20 cellular contexts compared by ENCODE assay signal in the genomic region with DNA sequence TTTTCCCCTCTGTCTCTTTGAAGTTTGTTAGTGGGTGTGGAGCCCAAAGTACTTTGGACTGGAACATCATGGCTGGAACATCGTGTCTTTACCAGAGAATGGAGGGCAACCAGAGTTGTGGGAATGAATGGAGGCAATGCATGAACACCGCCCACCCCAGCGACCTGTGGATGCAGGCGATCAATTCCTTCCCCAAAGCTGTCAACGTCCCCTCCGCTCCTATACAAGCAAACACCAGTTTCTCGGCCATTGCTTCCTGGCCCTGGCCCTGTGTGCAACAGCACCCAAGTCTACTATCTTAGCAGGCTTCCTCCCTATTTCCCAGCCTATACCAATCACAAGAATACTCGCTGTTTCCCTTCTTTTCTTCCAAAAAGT.
DNase-seq lines count a peak whose midpoint lies in the region; ATAC-seq, FAIRE-seq and TF ChIP-seq lines count a peak whose summit lies in the region.
"Had no signal": no experiment of that assay in that cellular context is flagged by ENCODE, and none has a peak within 500 bp of the region (broad histone marks: within the 10 kb centered on the region; RNA-seq: fewer than 3 reads in every experiment).

No MANE protein-coding gene starts in this region.

- H3K4me3 ChIP-seq in CD4-positive, CD25-positive, alpha-beta regulatory T cell (ENCODE audit: low read depth, low read length), result no peak overlapping the region
- no peak overlapping the region for H3K4me3 ChIP-seq in naive thymus-derived CD4-positive, alpha-beta T cell (ENCODE audit: low read length)
- H3K4me3 ChIP-seq: SJSA1 had no signal

- peaks cover 0 to 84% (median 50%) of the 10 kb centered on the region in 4 donors for H3K4me1 Mint-ChIP-seq in CD4-positive, CD25-positive, alpha-beta regulatory T cell
- H3K4me1 Mint-ChIP-seq in activated naive CD8-positive, alpha-beta T cell (ENCODE audit: low read depth), result peaks cover 86% of the 10 kb centered on the region
- H3K4me1 Mint-ChIP-seq in naive thymus-derived CD4-positive, alpha-beta T cell, result peaks cover 68 to 91% (median 82%) of the 10 kb centered on the region in 7 donors
- peaks cover 12% of the 10 kb centered on the region for H3K4me1 Mint-ChIP-seq in glutamatergic neuron (ENCODE audit: low read depth, unreplicated experiment)

- H3K4me3 Mint-ChIP-seq in CD4-positive, CD25-positive, alpha-beta regulatory T cell, result peak overlapping the region in 3 of 4 donors; percentile 3 to 35 (median 26)
- H3K4me3 Mint-ChIP-seq in activated naive CD8-positive, alpha-beta T cell, result peak overlapping the region; percentile 67
- H3K4me3 Mint-ChIP-seq in naive thymus-derived CD4-positive, alpha-beta T cell, result peak overlapping the region; percentile 34 to 91 (median 69)
- no peak overlapping the region for H3K4me3 Mint-ChIP-seq in glutamatergic neuron (ENCODE audit: unreplicated experiment)

- H3K9me3 Mint-ChIP-seq in CD4-positive, CD25-positive, alpha-beta regulatory T cell, result no peaks in the 10 kb centered on the region
- H3K9me3 Mint-ChIP-seq in activated naive CD8-positive, alpha-beta T cell (ENCODE audit: low read depth), result no peaks in the 10 kb centered on the region
- no peaks in the 10 kb centered on the region for H3K9me3 Mint-ChIP-seq in naive thymus-derived CD4-positive, alpha-beta T cell
- H3K9me3 Mint-ChIP-seq in glutamatergic neuron (ENCODE audit: unreplicated experiment), result peaks cover 4% of the 10 kb centered on the region

- peak overlapping the region; percentile 46 to 85 (median 81) for H3K27ac Mint-ChIP-seq in CD4-positive, CD25-positive, alpha-beta regulatory T cell
- H3K27ac Mint-ChIP-seq in activated naive CD8-positive, alpha-beta T cell, result peak overlapping the region; percentile 90
- peak overlapping the region; percentile 65 to 91 (median 84) for H3K27ac Mint-ChIP-seq in naive thymus-derived CD4-positive, alpha-beta T cell
- H3K27ac Mint-ChIP-seq in glutamatergic neuron (ENCODE audit: unreplicated experiment), result no peak overlapping the region

- H3K4me1 ChIP-seq in CD4-positive, CD25-positive, alpha-beta regulatory T cell (ENCODE audit: control insufficient read depth, insufficient read depth, low read length, poor library complexity, severe bottlenecking), result peaks cover 42% of the 10 kb centered on the region
- peaks cover 31 to 55% of the 10 kb centered on the region in 2 donors for H3K4me1 ChIP-seq in naive thymus-derived CD4-positive, alpha-beta T cell (ENCODE audit: control insufficient read depth in 2 of 2, insufficient read depth in 2 of 2, low read length in 2 of 2)
- H3K4me1 ChIP-seq: Caco-2, SJSA1 had no signal

- POLR2A ChIA-PET in naive thymus-derived CD4-positive, alpha-beta T cell (lab: Charles Lee), result interaction anchor here (0.9 kb wide), 1 partner anchor 24 kb away, joined by 4 read pairs; no protein-coding TSS in a partner anchor

- ATAC-seq in CD4-positive, CD25-positive, alpha-beta regulatory T cell (ENCODE audit: low read depth in 2 of 2), result no peak
- no peak for ATAC-seq in naive thymus-derived CD4-positive, alpha-beta T cell
- no peak for ATAC-seq in Right ventricle myocardium superior (ENCODE audit: poor library complexity)
- ATAC-seq: activated CD4-positive, CD25-positive, alpha-beta regulatory T cell treated with anti-CD3 and anti-CD28 coated beads, Interleukin-2, amount 50 U/mL, for 24 hours; left lobe of liver; Panc1 had no signal

- no peak for TF ChIP-seq CTCF in glutamatergic neuron (IDR thresholded peaks at IDR 0.05; ENCODE audit: partially characterized antibody, unreplicated experiment)

- peaks cover 25% of the 10 kb centered on the region for H3K36me3 ChIP-seq in CD4-positive, CD25-positive, alpha-beta regulatory T cell (ENCODE audit: control insufficient read depth, insufficient read depth, low read length)
- H3K36me3 ChIP-seq in naive thymus-derived CD4-positive, alpha-beta T cell (ENCODE audit: control insufficient read depth in 2 of 3, insufficient read depth in 3 of 3, low read length in 3 of 3), result peaks cover 0 to 18% (median 3%) of the 10 kb centered on the region in 3 experiments
- H3K36me3 ChIP-seq: neutrophil, SJSA1 had no signal

- H3K36me3 Mint-ChIP-seq in CD4-positive, CD25-positive, alpha-beta regulatory T cell, result peaks cover 15% of the 10 kb centered on the region
- peaks cover 3% of the 10 kb centered on the region for H3K36me3 Mint-ChIP-seq in activated naive CD8-positive, alpha-beta T cell
- peaks cover 0 to 25% (median 8%) of the 10 kb centered on the region in 5 donors for H3K36me3 Mint-ChIP-seq in naive thymus-derived CD4-positive, alpha-beta T cell
- no peaks in the 10 kb centered on the region for H3K36me3 Mint-ChIP-seq in glutamatergic neuron (ENCODE audit: unreplicated experiment)

- no peak overlapping the region for H3K27ac ChIP-seq in CD4-positive, CD25-positive, alpha-beta regulatory T cell (ENCODE audit: insufficient read depth, low read length, poor library complexity, severe bottlenecking)
- no peak overlapping the region for H3K27ac ChIP-seq in naive thymus-derived CD4-positive, alpha-beta T cell (ENCODE audit: low read depth, low read length)
- H3K27ac ChIP-seq: KMS-11, neutrophil, SJSA1 had no signal

- FAIRE-seq in GM12891 (lab: Jason Lieb, UNC), result peak; percentile 71
- FAIRE-seq: small intestine had no signal

- H3K27me3 Mint-ChIP-seq in CD4-positive, CD25-positive, alpha-beta regulatory T cell, result no peaks in the 10 kb centered on the region
- no peaks in the 10 kb centered on the region for H3K27me3 Mint-ChIP-seq in activated naive CD8-positive, alpha-beta T cell
- H3K27me3 Mint-ChIP-seq in naive thymus-derived CD4-positive, alpha-beta T cell, result no peaks in the 10 kb centered on the region
- peaks cover 7% of the 10 kb centered on the region for H3K27me3 Mint-ChIP-seq in glutamatergic neuron (ENCODE audit: unreplicated experiment)

- no peak for TF ChIP-seq POLR2A in GM12891 (IDR thresholded peaks at IDR 0.05; ENCODE audit: low read depth, low read length)

- no peaks in the 10 kb centered on the region for H3K27me3 ChIP-seq in CD4-positive, CD25-positive, alpha-beta regulatory T cell (ENCODE audit: control insufficient read depth, insufficient read depth, low read length)
- H3K27me3 ChIP-seq in naive thymus-derived CD4-positive, alpha-beta T cell (ENCODE audit: control insufficient read depth in 2 of 2, insufficient read depth in 2 of 2, low read length in 2 of 2), result no peaks in the 10 kb centered on the region
- H3K27me3 ChIP-seq: SJSA1 had no signal

- intact Hi-C loops in naive thymus-derived CD4-positive, alpha-beta T cell (cut with micrococcal nuclease), result no loop called here
- intact Hi-C loops in Right ventricle myocardium superior (cut with DNase I), result no loop called here

- DNase-seq in CD4-positive, CD25-positive, alpha-beta regulatory T cell, result no peak
- no peak for DNase-seq in GM12891 (ENCODE audit: insufficient read length, low spot score)
- no peak for DNase-seq in naive thymus-derived CD4-positive, alpha-beta T cell
- no peak for DNase-seq in DMS79 treated with DMSO at 0.1 percent for 48 hours (lab: John Stamatoyannopoulos, UW)
- DNase-seq in glutamatergic neuron, result no peak
- no peak for DNase-seq in Right ventricle myocardium superior
- no peak for DNase-seq in GM03348 (ENCODE audit: low spot score)
- DNase-seq: Caco-2, NCI-H1048, NCI-H1930, NCI-H345, small intestine, T1000 had no signal

- CTCF ChIA-PET in naive thymus-derived CD4-positive, alpha-beta T cell (lab: Charles Lee), result no interaction called here

- no peaks in the 10 kb centered on the region for H3K9me3 ChIP-seq in CD4-positive, CD25-positive, alpha-beta regulatory T cell (ENCODE audit: control insufficient read depth in 2 of 2, low read length in 2 of 2)
- no peaks in the 10 kb centered on the region for H3K9me3 ChIP-seq in naive thymus-derived CD4-positive, alpha-beta T cell (ENCODE audit: control insufficient read depth in 2 of 3, low read length in 3 of 3)
- H3K9me3 ChIP-seq: Caco-2, neutrophil, SJSA1 had no signal

TF ChIP-seq in GM12891, 5 proteins besides CTCF, POLR2A, EP300 and RAD21:
- TF ChIP-seq SPI1 (IDR thresholded peaks at IDR 0.05; ENCODE audit: low read depth, low read length) (no peak), POLR2AphosphoS5 (IDR thresholded peaks at IDR 0.05; ENCODE audit: low read depth, low read length) (no peak), PAX5 (IDR thresholded peaks at IDR 0.05; ENCODE audit: insufficient read depth, low read length, severe bottlenecking) (no peak), TAF1 (IDR thresholded peaks at IDR 0.05; ENCODE audit: low read depth, low read length) (no peak), POU2F2 (IDR thresholded peaks at IDR 0.05; ENCODE audit: low read depth, low read length) (no peak)
TF ChIP-seq in GM12891: peak in this region for 0.
